15 cellular contexts compared by ENCODE assay signal in the genomic region with DNA sequence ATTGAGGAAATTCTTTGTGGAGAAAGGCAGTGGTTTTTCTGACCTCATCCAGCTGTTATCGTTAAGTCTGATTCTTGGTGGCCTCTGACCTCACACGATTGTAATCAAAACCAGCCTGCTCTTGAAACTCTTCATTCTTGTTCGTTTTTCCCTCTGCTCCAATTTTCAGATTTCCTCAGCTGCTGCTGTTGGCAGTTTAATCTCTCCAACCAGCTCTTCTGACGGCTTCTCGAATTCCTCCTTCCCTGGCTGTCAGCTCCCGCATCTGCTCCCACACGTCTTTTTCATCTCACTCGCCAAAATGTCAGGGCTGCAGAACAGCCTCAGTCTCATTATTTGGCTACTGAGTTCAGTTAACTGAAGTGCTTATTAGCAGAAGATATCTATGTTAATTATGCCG.
"Had no signal": no experiment of that assay in that cellular context is flagged by ENCODE, and none has a peak within 500 bp of the region (broad histone marks: within the 10 kb centered on the region; RNA-seq: fewer than 3 reads in every experiment).

No MANE protein-coding gene starts in this region.

- H3K4me1 Mint-ChIP-seq: activated CD8-positive, alpha-beta memory T cell treated with anti-CD3 and anti-CD28 coated beads, Interleukin-2, amount 10 ng/mL, durations not matched to agents 7 days and 5 days; stimulated activated naive B cell treated with anti-CD40 and anti-IgM and Interleukin-4, amounts not matched to agents 10 μg/mL and 1 μg/mL and 100 μg/mL, for 72 hours had no signal

- H3K27me3 Mint-ChIP-seq: activated CD8-positive, alpha-beta memory T cell treated with anti-CD3 and anti-CD28 coated beads, Interleukin-2, amount 10 ng/mL, durations not matched to agents 7 days and 5 days had no signal

- ATAC-seq: activated CD8-positive, alpha-beta memory T cell treated with anti-CD3 and anti-CD28 coated beads, Interleukin-2, amount 10 ng/mL, durations not matched to agents 7 days and 5 days; activated naive CD4-positive, alpha-beta T cell treated with anti-CD3 and anti-CD28 coated beads, Interleukin-2, amount 50 U/mL, for 72 hours; foreskin keratinocyte; right cardiac atrium; stimulated activated naive B cell treated with anti-CD40 and anti-IgM and Interleukin-4, amounts not matched to agents 10 μg/mL and 1 μg/mL and 100 μg/mL, for 72 hours; upper lobe of right lung had no signal

- DNase-seq: activated CD4-positive, alpha-beta T cell treated with anti-CD3 and anti-CD28 coated beads, Interleukin-2, amount 50 U/mL, for 48 hours; activated CD8-positive, alpha-beta memory T cell treated with anti-CD3 and anti-CD28 coated beads, Interleukin-2, amount 10 ng/mL, durations not matched to agents 7 days and 5 days; activated effector memory CD4-positive, alpha-beta T cell treated with Interleukin-2 at 50 U/mL for 16 hours; activated T-cell treated with anti-CD3 and anti-CD28 coated beads, Interleukin-2, amount 50 U/mL, for 24 hours; brain microvascular endothelial cell; dorsolateral prefrontal cortex; foreskin keratinocyte; posterior cingulate gyrus; right cardiac atrium; spleen; stimulated activated CD4-positive, alpha-beta T cell treated with anti-CD3 and anti-CD28 coated beads, Interleukin-1b, Interleukin-23, amount 100 ng/mL, for 48 hours; stimulated activated naive B cell treated with anti-CD40 and anti-IgM and Interleukin-4, amounts not matched to agents 10 μg/mL and 1 μg/mL and 100 μg/mL, for 72 hours; T-helper 2 cell; upper lobe of right lung had no signal

- H3K4me3 Mint-ChIP-seq: activated CD8-positive, alpha-beta memory T cell treated with anti-CD3 and anti-CD28 coated beads, Interleukin-2, amount 10 ng/mL, durations not matched to agents 7 days and 5 days; activated T-cell treated with anti-CD3 and anti-CD28 coated beads, Interleukin-2, amount 50 U/mL, for 24 hours; stimulated activated naive B cell treated with anti-CD40 and anti-IgM and Interleukin-4, amounts not matched to agents 10 μg/mL and 1 μg/mL and 100 μg/mL, for 72 hours had no signal

- H3K27ac Mint-ChIP-seq: activated CD8-positive, alpha-beta memory T cell treated with anti-CD3 and anti-CD28 coated beads, Interleukin-2, amount 10 ng/mL, durations not matched to agents 7 days and 5 days; activated naive CD4-positive, alpha-beta T cell treated with anti-CD3 and anti-CD28 coated beads, Interleukin-2, amount 50 U/mL, for 72 hours; activated T-cell treated with anti-CD3 and anti-CD28 coated beads, Interleukin-2, amount 50 U/mL, for 24 hours; stimulated activated naive B cell treated with anti-CD40 and anti-IgM and Interleukin-4, amounts not matched to agents 10 μg/mL and 1 μg/mL and 100 μg/mL, for 72 hours had no signal

- H3K36me3 Mint-ChIP-seq: activated CD8-positive, alpha-beta memory T cell treated with anti-CD3 and anti-CD28 coated beads, Interleukin-2, amount 10 ng/mL, durations not matched to agents 7 days and 5 days; activated naive CD4-positive, alpha-beta T cell treated with anti-CD3 and anti-CD28 coated beads, Interleukin-2, amount 50 U/mL, for 72 hours; stimulated activated naive B cell treated with anti-CD40 and anti-IgM and Interleukin-4, amounts not matched to agents 10 μg/mL and 1 μg/mL and 100 μg/mL, for 72 hours had no signal
